28 cellular contexts compared by ENCODE assay signal in genomic region chrX:20542072-20542471, GRCh38.
"Had no signal": no experiment of that assay in that cellular context is flagged by ENCODE, and none has a peak within 500 bp of the region (broad histone marks: within the 10 kb centered on the region; RNA-seq: fewer than 3 reads in every experiment).

No MANE protein-coding gene starts in this region.

- H3K4me1 ChIP-seq: stomach, suprapubic skin, testis, tibial nerve, transverse colon, upper lobe of left lung, upper lobe of right lung, uterus, vagina had no signal

- H3K27me3 ChIP-seq: stomach, suprapubic skin, testis, thyroid gland, tibial artery, tibial nerve, transverse colon, upper lobe of left lung, upper lobe of right lung, vagina had no signal

- FAIRE-seq: urothelium cell line had no signal

- H3K36me3 ChIP-seq: stomach, suprapubic skin, thoracic aorta, thyroid gland, tibial artery, tibial nerve, transverse colon, upper lobe of left lung, upper lobe of right lung, uterus, vagina had no signal

- DNase-seq: stimulated activated CD4-positive, alpha-beta T cell treated with anti-CD3 and anti-CD28 coated beads, Interleukin-2, amount 100 ng/mL, for 48 hours; stimulated activated CD4-positive, alpha-beta T cell treated with anti-CD3 and anti-CD28 coated beads, Interleukin-4, amount 100 ng/mL, for 1 hour; stimulated activated CD4-positive, alpha-beta T cell treated with anti-CD3 and anti-CD28 coated beads, Interleukin-4, amount 100 ng/mL, for 24 hours; stimulated activated CD4-positive, alpha-beta T cell treated with anti-CD3 and anti-CD28 coated beads, Interleukin-4, amount 100 ng/mL, for 4 hours; stimulated activated CD8-positive, alpha-beta memory T cell treated with anti-CD3 and anti-CD28 coated beads, Interleukin-4, amount 100 ng/mL, for 48 hours; stimulated activated naive B cell treated with anti-CD40 and anti-IgM and Interleukin-4, amounts not matched to agents 10 μg/mL and 1 μg/mL and 100 μg/mL, for 72 hours; stimulated activated naive CD4-positive, alpha-beta T cell; stimulated activated naive CD4-positive, alpha-beta T cell treated with Interleukin-2 at 50 U/mL for 16 hours; stimulated activated naive CD8-positive, alpha-beta T cell treated with anti-CD3 and anti-CD28 coated beads, Interleukin-15, amount 100 ng/mL, for 72 hours; stimulated activated naive CD8-positive, alpha-beta T cell treated with anti-CD3 and anti-CD28 coated beads, Interleukin-15, Interleukin-2, amounts not matched to agents 100 U/mL and 50 U/mL, for 24 hours; stomach; testis; thyroid gland; tibial artery; transverse colon; trophoblast cell; upper lobe of left lung; upper lobe of right lung; uterus had no signal

- ATAC-seq: stimulated activated effector memory CD8-positive, alpha-beta T cell treated with anti-CD3 and anti-CD28 coated beads, Interleukin-12 subunit alpha, Interleukin-12 subunit beta, amount 100 ng/mL, for 72 hours; stimulated activated memory B cell treated with anti-CD40 and anti-IgM and Interleukin-4, amounts not matched to agents 10 μg/mL and 1 μg/mL and 100 μg/mL, for 72 hours; stimulated activated naive B cell treated with anti-CD40 and anti-IgM and Interleukin-4, amounts not matched to agents 10 μg/mL and 1 μg/mL and 100 μg/mL, for 72 hours; stimulated activated naive CD8-positive, alpha-beta T cell treated with anti-CD3 and anti-CD28 coated beads, Interleukin-15, amount 100 ng/mL, for 72 hours; stimulated activated naive CD8-positive, alpha-beta T cell treated with anti-CD3 and anti-CD28 coated beads, Interleukin-15, Interleukin-2, amounts not matched to agents 100 U/mL and 50 U/mL, for 24 hours; upper lobe of right lung had no signal

- H3K36me3 Mint-ChIP-seq: stimulated activated effector memory CD8-positive, alpha-beta T cell treated with anti-CD3 and anti-CD28 coated beads, Interleukin-12 subunit alpha, Interleukin-12 subunit beta, amount 100 ng/mL, for 72 hours; stimulated activated memory B cell treated with anti-CD40 and anti-IgM and Interleukin-4, amounts not matched to agents 10 μg/mL and 1 μg/mL and 100 μg/mL, for 72 hours; type B pancreatic cell had no signal

- H3K4me3 Mint-ChIP-seq: stimulated activated effector memory CD8-positive, alpha-beta T cell treated with anti-CD3 and anti-CD28 coated beads, Interleukin-12 subunit alpha, Interleukin-12 subunit beta, amount 100 ng/mL, for 72 hours; stimulated activated memory B cell treated with anti-CD40 and anti-IgM and Interleukin-4, amounts not matched to agents 10 μg/mL and 1 μg/mL and 100 μg/mL, for 72 hours; stimulated activated naive B cell treated with anti-CD40 and anti-IgM and Interleukin-4, amounts not matched to agents 10 μg/mL and 1 μg/mL and 100 μg/mL, for 72 hours; stimulated activated naive CD8-positive, alpha-beta T cell treated with anti-CD3 and anti-CD28 coated beads, Interleukin-15, amount 100 ng/mL, for 72 hours; stimulated activated naive CD8-positive, alpha-beta T cell treated with anti-CD3 and anti-CD28 coated beads, Interleukin-15, Interleukin-2, amounts not matched to agents 100 ng/mL and 50 ng/mL, for 24 hours; type B pancreatic cell had no signal

- H3K27me3 Mint-ChIP-seq: stimulated activated memory B cell treated with anti-CD40 and anti-IgM and Interleukin-4, amounts not matched to agents 10 μg/mL and 1 μg/mL and 100 μg/mL, for 72 hours; stimulated activated naive CD8-positive, alpha-beta T cell treated with anti-CD3 and anti-CD28 coated beads, Interleukin-15, amount 100 ng/mL, for 72 hours; stimulated activated naive CD8-positive, alpha-beta T cell treated with anti-CD3 and anti-CD28 coated beads, Interleukin-15, Interleukin-2, amounts not matched to agents 100 ng/mL and 50 ng/mL, for 24 hours; type B pancreatic cell had no signal

- H3K27ac ChIP-seq: stomach, suprapubic skin, testis, thoracic aorta, thyroid gland, tibial artery, tibial nerve, transverse colon, upper lobe of left lung, upper lobe of right lung, uterus, vagina had no signal

- H3K27ac Mint-ChIP-seq: stimulated activated effector memory CD8-positive, alpha-beta T cell treated with anti-CD3 and anti-CD28 coated beads, Interleukin-12 subunit alpha, Interleukin-12 subunit beta, amount 100 ng/mL, for 72 hours; stimulated activated memory B cell treated with anti-CD40 and anti-IgM and Interleukin-4, amounts not matched to agents 10 μg/mL and 1 μg/mL and 100 μg/mL, for 72 hours; stimulated activated naive B cell treated with anti-CD40 and anti-IgM and Interleukin-4, amounts not matched to agents 10 μg/mL and 1 μg/mL and 100 μg/mL, for 72 hours; stimulated activated naive CD8-positive, alpha-beta T cell treated with anti-CD3 and anti-CD28 coated beads, Interleukin-15, amount 100 ng/mL, for 72 hours; stimulated activated naive CD8-positive, alpha-beta T cell treated with anti-CD3 and anti-CD28 coated beads, Interleukin-15, Interleukin-2, amounts not matched to agents 100 ng/mL and 50 ng/mL, for 24 hours; type B pancreatic cell had no signal

- H3K9me3 ChIP-seq: suprapubic skin, testis, thoracic aorta, thyroid gland, transverse colon, upper lobe of right lung, uterus, vagina had no signal

- H3K4me1 Mint-ChIP-seq: stimulated activated memory B cell treated with anti-CD40 and anti-IgM and Interleukin-4, amounts not matched to agents 10 μg/mL and 1 μg/mL and 100 μg/mL, for 72 hours; stimulated activated naive B cell treated with anti-CD40 and anti-IgM and Interleukin-4, amounts not matched to agents 10 μg/mL and 1 μg/mL and 100 μg/mL, for 72 hours; stimulated activated naive CD8-positive, alpha-beta T cell treated with anti-CD3 and anti-CD28 coated beads, Interleukin-15, amount 100 ng/mL, for 72 hours had no signal

- H3K4me3 ChIP-seq: stomach, suprapubic skin, testis, thoracic aorta, thyroid gland, tibial artery, tibial nerve, transverse colon, upper lobe of left lung, upper lobe of right lung, uterus, vagina had no signal
